ENCODE assay signal across 1 cellular context in the genomic region with DNA sequence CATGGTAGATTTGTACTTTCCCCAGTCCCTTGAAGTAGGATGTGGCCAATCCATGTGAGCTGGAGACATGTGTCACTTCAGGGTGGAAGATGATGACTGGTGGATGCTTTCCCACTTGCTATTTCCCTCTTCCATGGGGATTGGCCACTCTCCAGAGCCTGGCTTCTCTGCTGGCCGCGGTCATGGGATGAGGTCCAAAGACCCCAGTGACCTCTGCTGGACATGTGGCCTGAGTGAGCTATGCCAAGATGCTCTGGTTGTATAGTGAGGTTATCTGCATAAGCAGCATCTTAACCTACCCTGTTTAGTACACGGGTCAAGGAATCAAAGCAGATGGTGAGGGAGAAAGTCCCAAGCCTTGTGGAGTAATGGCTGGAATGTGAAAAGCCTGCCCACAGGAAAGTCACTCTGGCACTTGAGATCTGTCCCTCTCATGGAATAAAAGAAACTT.
TF ChIP-seq lines count a peak whose summit lies in the region.

No MANE protein-coding gene starts in this region.

TF ChIP-seq in A549, 52 proteins besides CTCF, POLR2A, EP300 and RAD21 (continued from another document):
- TF ChIP-seq, protein P1, sequence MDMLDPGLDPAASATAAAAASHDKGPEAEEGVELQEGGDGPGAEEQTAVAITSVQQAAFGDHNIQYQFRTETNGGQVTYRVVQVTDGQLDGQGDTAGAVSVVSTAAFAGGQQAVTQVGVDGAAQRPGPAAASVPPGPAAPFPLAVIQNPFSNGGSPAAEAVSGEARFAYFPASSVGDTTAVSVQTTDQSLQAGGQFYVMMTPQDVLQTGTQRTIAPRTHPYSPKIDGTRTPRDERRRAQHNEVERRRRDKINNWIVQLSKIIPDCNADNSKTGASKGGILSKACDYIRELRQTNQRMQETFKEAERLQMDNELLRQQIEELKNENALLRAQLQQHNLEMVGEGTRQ (IDR thresholded peaks at IDR 0.05): no peak
